21 cellular contexts compared by ENCODE assay signal in the genomic region with DNA sequence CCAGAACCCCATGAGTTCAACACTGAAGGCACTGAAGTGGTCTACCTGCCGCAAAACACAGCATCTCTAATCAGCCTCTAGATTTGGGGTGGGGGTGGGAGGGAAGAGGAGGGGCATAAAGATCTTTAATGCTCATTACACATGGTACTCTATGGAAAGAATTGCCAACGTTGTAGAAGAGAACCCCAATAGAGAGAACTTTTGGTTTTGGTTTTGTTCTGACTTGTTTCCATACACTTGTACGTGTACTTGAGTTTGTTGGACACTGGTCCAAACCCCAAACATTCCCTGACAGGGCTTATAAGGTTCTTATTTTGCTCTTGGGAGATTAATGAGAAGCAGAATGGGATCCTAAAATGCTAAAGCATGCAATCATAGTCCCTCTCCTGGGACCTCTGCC. TPM values are rescaled to one million over a fixed set of nuclear protein-coding genes. Genes with fewer than 3 reads are reported as not detected.
DNase-seq lines count a peak whose midpoint lies in the region; ATAC-seq lines count a peak whose summit lies in the region.
"Had no signal": no experiment of that assay in that cellular context is flagged by ENCODE, and none has a peak within 500 bp of the region (broad histone marks: within the 10 kb centered on the region; RNA-seq: fewer than 3 reads in every experiment).

No MANE protein-coding gene starts in this region.

- no peak overlapping the region for H3K27ac ChIP-seq in CD4-positive, alpha-beta memory T cell (ENCODE audit: low read depth, low read length)
- H3K27ac ChIP-seq: ascending aorta, heart right ventricle, suprapubic skin had no signal

- peak; percentile 71 to 76 for ATAC-seq in activated T-cell treated with anti-CD3 and anti-CD28 coated beads, Interleukin-2, amount 50 U/mL, for 72 hours (replicated peaks in 1 of 2)
- ATAC-seq in GM21717 (IDR thresholded peaks at IDR 0.05; ENCODE audit: unreplicated experiment) (peak; percentile 64), GM19467 (IDR thresholded peaks at IDR 0.05; ENCODE audit: unreplicated experiment) (no peak), GM21367 (IDR thresholded peaks at IDR 0.05; ENCODE audit: unreplicated experiment) (no peak)
- ATAC-seq in stimulated activated naive CD8-positive, alpha-beta T cell treated with anti-CD3 and anti-CD28 coated beads, Interleukin-15, Interleukin-2, amounts not matched to agents 100 U/mL and 50 U/mL, for 24 hours = peak; percentile 70
- ATAC-seq: CD8-positive, alpha-beta T cell; heart right ventricle; K562; naive thymus-derived CD4-positive, alpha-beta T cell had no signal

- no peak overlapping the region for H3K27ac Mint-ChIP-seq in activated T-cell treated with anti-CD3 and anti-CD28 coated beads, Interleukin-2, amount 50 U/mL, for 72 hours
- H3K27ac Mint-ChIP-seq in T-helper 1 cell treated with Interleukin-12 subunit alpha and Interleukin-12 subunit beta and Interleukin-4 antibody, amounts not matched to agents 30 μg/mL and 1 μg/mL, for 36 hours = peak overlapping the region; percentile 72
- H3K27ac Mint-ChIP-seq in CD4-positive, alpha-beta memory T cell = peak overlapping the region in 1 of 7 donors; percentile 57
- H3K27ac Mint-ChIP-seq: CD8-positive, alpha-beta T cell; endodermal cell had no signal

- peaks cover 68% of the 10 kb centered on the region for H3K4me1 Mint-ChIP-seq in activated T-cell treated with anti-CD3 and anti-CD28 coated beads, Interleukin-2, amount 50 U/mL, for 72 hours (ENCODE audit: low read depth)
- peaks cover 32% of the 10 kb centered on the region for H3K4me1 Mint-ChIP-seq in T-helper 1 cell treated with Interleukin-12 subunit alpha and Interleukin-12 subunit beta and Interleukin-4 antibody, amounts not matched to agents 30 μg/mL and 1 μg/mL, for 36 hours (ENCODE audit: low read depth)
- H3K4me1 Mint-ChIP-seq in CD4-positive, alpha-beta memory T cell = peaks cover 12 to 21% (median 18%) of the 10 kb centered on the region in 4 donors

- no peak overlapping the region for H3K4me3 ChIP-seq in CD4-positive, alpha-beta memory T cell (ENCODE audit: low read length in 2 of 2)
- H3K4me3 ChIP-seq: ascending aorta, heart right ventricle, K562, suprapubic skin had no signal

- no peaks in the 10 kb centered on the region for H3K9me3 ChIP-seq in CD4-positive, alpha-beta memory T cell (ENCODE audit: control insufficient read depth in 1 of 2, low read length in 2 of 2)
- H3K9me3 ChIP-seq: ascending aorta, heart right ventricle, suprapubic skin had no signal

- CTCF ChIA-PET in CD4-positive, alpha-beta memory T cell (lab: Charles Lee; ENCODE audit: partially characterized antibody) = interaction anchor here (0.7 to 1.5 kb wide), 2 partner anchors 27 to 31 kb away, joined by 3 read pairs; a partner anchor contains a TSS

- no peaks in the 10 kb centered on the region for H3K36me3 ChIP-seq in CD4-positive, alpha-beta memory T cell (ENCODE audit: insufficient read depth, low read length)
- H3K36me3 ChIP-seq: ascending aorta had no signal

- H3K36me3 Mint-ChIP-seq in activated T-cell treated with anti-CD3 and anti-CD28 coated beads, Interleukin-2, amount 50 U/mL, for 72 hours (ENCODE audit: insufficient read depth in 2 of 2) = peaks cover 0 to 2% of the 10 kb centered on the region in 2 donors
- peaks cover 21% of the 10 kb centered on the region for H3K36me3 Mint-ChIP-seq in T-helper 1 cell treated with Interleukin-12 subunit alpha and Interleukin-12 subunit beta and Interleukin-4 antibody, amounts not matched to agents 30 μg/mL and 1 μg/mL, for 36 hours (ENCODE audit: low read depth)
- H3K36me3 Mint-ChIP-seq in CD4-positive, alpha-beta memory T cell = peaks cover 0 to 10% of the 10 kb centered on the region in 2 donors

- peak overlapping the region in 1 of 2 donors; percentile 6 for H3K4me3 Mint-ChIP-seq in activated T-cell treated with anti-CD3 and anti-CD28 coated beads, Interleukin-2, amount 50 U/mL, for 72 hours
- H3K4me3 Mint-ChIP-seq in T-helper 1 cell treated with Interleukin-12 subunit alpha and Interleukin-12 subunit beta and Interleukin-4 antibody, amounts not matched to agents 30 μg/mL and 1 μg/mL, for 36 hours = peak overlapping the region; percentile 10
- H3K4me3 Mint-ChIP-seq in CD4-positive, alpha-beta memory T cell = no peak overlapping the region
- H3K4me3 Mint-ChIP-seq: CD8-positive, alpha-beta T cell; endodermal cell had no signal

- POLR2A ChIA-PET in CD4-positive, alpha-beta memory T cell (lab: Charles Lee; ENCODE audit: partially characterized antibody) = no interaction called here

- intact Hi-C loops in CD4-positive, alpha-beta memory T cell (cut with micrococcal nuclease) = no loop called here

- H3K27me3 ChIP-seq in CD4-positive, alpha-beta memory T cell (ENCODE audit: insufficient read depth, low read length) = no peaks in the 10 kb centered on the region
- H3K27me3 ChIP-seq: ascending aorta, heart right ventricle, suprapubic skin had no signal

- no peak for DNase-seq in activated T-cell treated with anti-CD3 and anti-CD28 coated beads, Interleukin-2, amount 50 U/mL, for 72 hours
- no peak for DNase-seq in activated T-cell treated with anti-CD3 and anti-CD28 coated beads, Interleukin-2, amount 50 U/mL, for 1 hour
- DNase-seq in stimulated activated naive CD8-positive, alpha-beta T cell treated with anti-CD3 and anti-CD28 coated beads, Interleukin-15, Interleukin-2, amounts not matched to agents 100 U/mL and 50 U/mL, for 24 hours = no peak
- no peak for DNase-seq in CD4-positive, alpha-beta memory T cell
- DNase-seq: CD8-positive, alpha-beta T cell; cerebellar nuclear complex; DMS79 treated with DMSO at 0.1 percent for 48 hours; endodermal cell; heart right ventricle; naive thymus-derived CD4-positive, alpha-beta T cell; NCI-H2081 treated with DMSO at 0.1 percent for 48 hours; NCI-H526; posterior cingulate gyrus; SIG-M5 had no signal

- no peaks in the 10 kb centered on the region for H3K9me3 Mint-ChIP-seq in activated T-cell treated with anti-CD3 and anti-CD28 coated beads, Interleukin-2, amount 50 U/mL, for 72 hours
- H3K9me3 Mint-ChIP-seq in T-helper 1 cell treated with Interleukin-12 subunit alpha and Interleukin-12 subunit beta and Interleukin-4 antibody, amounts not matched to agents 30 μg/mL and 1 μg/mL, for 36 hours = no peaks in the 10 kb centered on the region
- H3K9me3 Mint-ChIP-seq in CD4-positive, alpha-beta memory T cell = no peaks in the 10 kb centered on the region
- H3K9me3 Mint-ChIP-seq: CD8-positive, alpha-beta T cell; endodermal cell; naive thymus-derived CD4-positive, alpha-beta T cell had no signal

- peaks cover 5% of the 10 kb centered on the region for H3K4me1 ChIP-seq in CD4-positive, alpha-beta memory T cell (ENCODE audit: insufficient read depth, low read length)
- H3K4me1 ChIP-seq: ascending aorta had no signal

- H3K27me3 Mint-ChIP-seq in activated T-cell treated with anti-CD3 and anti-CD28 coated beads, Interleukin-2, amount 50 U/mL, for 72 hours (ENCODE audit: low read depth) = no peaks in the 10 kb centered on the region
- H3K27me3 Mint-ChIP-seq in T-helper 1 cell treated with Interleukin-12 subunit alpha and Interleukin-12 subunit beta and Interleukin-4 antibody, amounts not matched to agents 30 μg/mL and 1 μg/mL, for 36 hours (ENCODE audit: low read depth) = no peaks in the 10 kb centered on the region
- H3K27me3 Mint-ChIP-seq in CD4-positive, alpha-beta memory T cell = no peaks in the 10 kb centered on the region
- H3K27me3 Mint-ChIP-seq: naive thymus-derived CD4-positive, alpha-beta T cell had no signal

RNA-seq across cellular contexts. Expression of a gene that starts 31.0 kb away (rescaled TPM):
- total RNA-seq in activated T-cell treated with anti-CD3 and anti-CD28 coated beads, Interleukin-2, amount 50 U/mL, for 72 hours = 10 to 100 TPM; 32.3 to 44.3 TPM
- total RNA-seq in CD4-positive, alpha-beta memory T cell = 10 to 100 TPM; 37.2 to 42.8 TPM
- 10 to 100 TPM; 15.3 to 31.0 TPM for polyA plus RNA-seq in CD4-positive, alpha-beta memory T cell

Comparison
In these comparisons a context has a peak if more than half of its experiments do, and no peak if none do; other contexts are left out.
1. ATAC-seq: peak in activated T-cell treated with anti-CD3 and anti-CD28 coated beads, Interleukin-2, amount 50 U/mL, for 72 hours (2 of 2), GM21717 (single experiment) and stimulated activated naive CD8-positive, alpha-beta T cell treated with anti-CD3 and anti-CD28 coated beads, Interleukin-15, Interleukin-2, amounts not matched to agents 100 U/mL and 50 U/mL, for 24 hours (single experiment); none in GM19467 (single experiment) and GM21367 (single experiment).